ENCODE assay signal across 11 cellular contexts in genomic region chrX:24245201-24245600, GRCh38.
DNase-seq lines count a peak whose midpoint lies in the region; ATAC-seq and TF ChIP-seq lines count a peak whose summit lies in the region.
"Had no signal": no experiment of that assay in that cellular context is flagged by ENCODE, and none has a peak within 500 bp of the region (broad histone marks: within the 10 kb centered on the region; RNA-seq: fewer than 3 reads in every experiment).

No MANE protein-coding gene starts in this region.

- DNase-seq in ACHN (peak; percentile 21), HPDE6-E6E7 (ENCODE audit: extremely low spot score) (peak; percentile 37), amniotic stem cell (lab: John Stamatoyannopoulos, UW) (peak; percentile 15), hepatic stellate cell (ENCODE audit: low spot score) (peak; percentile 38), coronary artery (ENCODE audit: low spot score) (no peak), GM13977 (ENCODE audit: low spot score) (no peak)
- DNase-seq: heart left ventricle, NCI-H146 had no signal

- in situ Hi-C loops in ACHN (cut with HindIII; ENCODE audit: low pct_ligation_motif_present, low pct_unique_long_range_greater_than_20kb, low sequenced_read_pairs) = no loop called here
- in situ Hi-C loops in GM13977 (cut with MboI; ENCODE audit: low pct_unique_long_range_greater_than_20kb, low sequenced_read_pairs, unreplicated experiment) = loop anchor here (25.0 kb wide), 2 partner anchors 158 to 333 kb away; partner anchors contain the start of genes APOO and CXorf58

- ATAC-seq in HG03469 (IDR thresholded peaks at IDR 0.05; ENCODE audit: unreplicated experiment) (no peak), GM19351 (IDR thresholded peaks at IDR 0.05; ENCODE audit: unreplicated experiment) (no peak)
- ATAC-seq: heart left ventricle had no signal

- H3K27ac ChIP-seq in coronary artery = no peak overlapping the region

- H3K4me3 ChIP-seq in coronary artery = no peak overlapping the region
- H3K4me3 ChIP-seq: heart left ventricle, skin epidermis had no signal

- no peak for TF ChIP-seq CTCF in coronary artery (IDR thresholded peaks at IDR 0.05)
- TF ChIP-seq CTCF in GM13977 (IDR thresholded peaks at IDR 0.05; ENCODE audit: extremely low read depth, insufficient read depth, missing control alignments) = no peak

Comparison
In these comparisons a context has a peak if more than half of its experiments do, and no peak if none do; other contexts are left out.
1. DNase-seq: peak in ACHN (single experiment), HPDE6-E6E7 (single experiment), amniotic stem cell (single experiment) and hepatic stellate cell (single experiment); none in coronary artery (single experiment) and GM13977 (single experiment).